10 cellular contexts compared by ENCODE assay signal in the genomic region with DNA sequence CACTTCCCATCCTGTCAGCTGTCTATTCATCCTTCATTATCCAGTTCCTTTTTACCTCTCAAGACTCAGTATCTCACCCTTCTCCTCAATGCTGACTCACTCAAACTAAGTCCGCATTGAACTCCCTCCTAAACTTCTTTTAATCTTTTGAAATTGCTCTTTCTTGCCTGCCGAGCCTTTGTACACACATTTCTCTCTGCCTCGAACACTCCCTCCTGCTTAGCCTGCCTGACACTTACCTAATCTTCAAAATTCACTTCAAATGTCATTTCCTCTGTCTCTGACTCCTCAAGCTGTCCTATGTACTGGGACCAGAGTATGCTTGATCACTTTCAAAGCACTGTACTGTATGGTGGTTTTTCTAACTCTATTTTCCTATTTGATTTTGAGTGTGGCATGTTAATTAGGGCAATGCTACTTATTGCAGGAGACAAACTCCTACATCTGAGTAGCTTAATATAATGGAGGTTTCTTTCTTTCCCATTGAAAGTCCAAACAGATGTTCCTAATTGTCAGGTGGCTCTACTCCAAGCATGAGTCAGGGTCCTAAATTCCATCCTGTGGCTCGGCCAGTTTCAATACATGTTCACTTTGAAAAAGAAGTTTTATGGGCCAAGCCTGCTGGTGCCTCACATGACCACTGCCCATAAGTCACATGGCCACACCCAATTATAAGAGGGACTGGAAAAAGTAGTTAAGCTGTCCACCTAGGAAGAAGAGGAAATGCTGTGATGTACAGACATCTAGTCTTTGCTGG.
DNase-seq lines count a peak whose midpoint lies in the region; ATAC-seq lines count a peak whose summit lies in the region.
"Had no signal": no experiment of that assay in that cellular context is flagged by ENCODE, and none has a peak within 500 bp of the region (broad histone marks: within the 10 kb centered on the region; RNA-seq: fewer than 3 reads in every experiment).

No MANE protein-coding gene starts in this region.

- H3K27me3 Mint-ChIP-seq in activated CD4-positive, alpha-beta memory T cell treated with anti-CD3 and anti-CD28 coated beads for 36 hours = peaks cover 4% of the 10 kb centered on the region

- POLR2A ChIA-PET in activated CD4-positive, alpha-beta memory T cell treated with anti-CD3 and anti-CD28 coated beads for 36 hours (lab: Charles Lee) = no interaction called here

- no peaks in the 10 kb centered on the region for H3K9me3 Mint-ChIP-seq in activated CD4-positive, alpha-beta memory T cell treated with anti-CD3 and anti-CD28 coated beads for 36 hours

- peak; percentile 80 for DNase-seq in A172 (ENCODE audit: low spot score)
- DNase-seq in LHCN-M2 (ENCODE audit: low read depth) = peak; percentile 89
- peak; percentile 46 for DNase-seq in epidermal melanocyte (ENCODE audit: insufficient read length, low spot score)
- DNase-seq in myocyte (ENCODE audit: low read depth) = peak; percentile 83
- no peak for DNase-seq in activated CD4-positive, alpha-beta memory T cell treated with anti-CD3 and anti-CD28 coated beads for 36 hours
- no peak for DNase-seq in NCI-H526 (lab: John Stamatoyannopoulos, UW)
- no peak for DNase-seq in activated CD4-positive, alpha-beta T cell treated with anti-CD3 and anti-CD28 coated beads, Interleukin-2, amount 50 U/mL, for 4 hours
- DNase-seq: kidney had no signal

- H3K4me3 Mint-ChIP-seq in activated CD4-positive, alpha-beta memory T cell treated with anti-CD3 and anti-CD28 coated beads for 36 hours = no peak overlapping the region
- H3K4me3 Mint-ChIP-seq: B cell had no signal

- intact Hi-C loops in activated CD4-positive, alpha-beta memory T cell treated with anti-CD3 and anti-CD28 coated beads for 36 hours (cut with micrococcal nuclease) = no loop called here

- H3K4me1 Mint-ChIP-seq in activated CD4-positive, alpha-beta memory T cell treated with anti-CD3 and anti-CD28 coated beads for 36 hours (ENCODE audit: low read depth) = no peaks in the 10 kb centered on the region
- H3K4me1 Mint-ChIP-seq: B cell had no signal

- no peak for ATAC-seq in HG02571 (IDR thresholded peaks at IDR 0.05; ENCODE audit: unreplicated experiment)

- no peak overlapping the region for H3K27ac Mint-ChIP-seq in activated CD4-positive, alpha-beta memory T cell treated with anti-CD3 and anti-CD28 coated beads for 36 hours
- H3K27ac Mint-ChIP-seq: B cell had no signal

- no peaks in the 10 kb centered on the region for H3K36me3 Mint-ChIP-seq in activated CD4-positive, alpha-beta memory T cell treated with anti-CD3 and anti-CD28 coated beads for 36 hours

- CTCF ChIA-PET in activated CD4-positive, alpha-beta memory T cell treated with anti-CD3 and anti-CD28 coated beads for 36 hours (lab: Charles Lee) = interaction anchor here (1.2 kb wide), 1 partner anchor 8 kb away, joined by 6 read pairs; no protein-coding TSS in a partner anchor

Comparison
In these comparisons a context has a peak if more than half of its experiments do, and no peak if none do; other contexts are left out.
1. DNase-seq: peak in A172 (single experiment), LHCN-M2 (single experiment), epidermal melanocyte (single experiment) and myocyte (single experiment); none in activated CD4-positive, alpha-beta memory T cell treated with anti-CD3 and anti-CD28 coated beads for 36 hours (single experiment), NCI-H526 (0 of 2) and activated CD4-positive, alpha-beta T cell treated with anti-CD3 and anti-CD28 coated beads, Interleukin-2, amount 50 U/mL, for 4 hours (0 of 2).